ENCODE assay signal across 8 cellular contexts in the genomic region with DNA sequence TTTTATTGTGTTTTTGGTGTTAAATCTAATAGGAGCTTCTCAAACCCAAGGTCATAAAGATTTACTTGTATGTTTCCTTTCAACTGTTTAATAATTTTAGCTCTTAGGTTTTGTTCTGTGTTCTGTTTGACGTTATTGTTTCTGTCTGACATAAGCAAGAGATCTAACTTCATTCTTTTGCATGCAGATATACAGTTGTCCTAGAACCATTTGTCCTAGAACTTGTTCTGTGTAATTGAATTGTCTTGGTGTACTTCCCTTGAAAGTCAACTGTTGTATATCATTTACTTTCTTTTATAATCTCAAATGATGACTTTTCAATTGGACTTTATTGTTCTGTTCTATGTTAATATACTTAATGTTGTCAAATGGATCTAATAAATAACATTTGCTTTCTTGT.
"Had no signal": no experiment of that assay in that cellular context is flagged by ENCODE, and none has a peak within 500 bp of the region (broad histone marks: within the 10 kb centered on the region; RNA-seq: fewer than 3 reads in every experiment).

No MANE protein-coding gene starts in this region.

- DNase-seq: H9, HCEC 1CT, IMR-90 had no signal

- ATAC-seq: GM23338, K562 had no signal

- H3K4me3 ChIP-seq: GM23338, K562 had no signal

- FAIRE-seq: H1, H54, HTR-8/SVneo, K562 had no signal
